35 cellular contexts compared by ENCODE assay signal in the genomic region with DNA sequence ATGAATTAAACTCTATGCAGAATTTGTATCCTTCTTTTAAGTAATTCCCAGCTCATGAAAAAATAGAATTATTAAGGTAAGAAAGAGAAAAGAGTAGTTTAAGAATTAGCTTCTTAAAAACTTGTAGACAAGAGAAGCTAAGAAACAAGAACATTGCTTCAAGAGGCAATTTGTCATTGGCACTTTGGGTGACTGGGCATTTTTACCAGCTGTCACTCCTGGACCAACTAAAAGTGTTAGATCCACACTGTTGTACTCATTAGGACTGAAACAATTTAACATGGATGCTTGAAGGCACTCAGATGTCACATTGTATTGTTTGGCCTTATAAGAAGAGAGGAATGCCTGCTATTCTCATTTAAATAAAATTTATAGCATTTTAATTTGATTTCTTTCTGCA. TPM values are rescaled to one million over a fixed set of nuclear protein-coding genes. Genes with fewer than 3 reads are reported as not detected.
"Had no signal": no experiment of that assay in that cellular context is flagged by ENCODE, and none has a peak within 500 bp of the region (broad histone marks: within the 10 kb centered on the region; RNA-seq: fewer than 3 reads in every experiment).

No MANE protein-coding gene starts in this region.

- H3K4me1 Mint-ChIP-seq: activated CD4-positive, alpha-beta T cell treated with anti-CD3 and anti-CD28 coated beads for 36 hours; activated CD4-positive, alpha-beta T cell treated with anti-CD3 and anti-CD28 coated beads, Interleukin-2, amount 10 ng/mL, durations not matched to agents 24 days and 14 days; activated CD8-positive, alpha-beta memory T cell treated with anti-CD3 and anti-CD28 coated beads, Interleukin-2, amount 10 ng/mL, durations not matched to agents 7 days and 5 days; activated naive CD4-positive, alpha-beta T cell treated with anti-CD3 and anti-CD28 coated beads, Interleukin-2, amount 50 U/mL, for 24 hours; activated naive CD8-positive, alpha-beta T cell treated with anti-CD3 and anti-CD28 coated beads for 36 hours; activated naive CD8-positive, alpha-beta T cell treated with anti-CD3 and anti-CD28 coated beads, Interleukin-2, amount 50 U/mL, for 24 hours had no signal

- H3K9me3 Mint-ChIP-seq: activated CD4-positive, alpha-beta memory T cell treated with anti-CD3 and anti-CD28 coated beads for 36 hours; activated CD4-positive, alpha-beta T cell treated with anti-CD3 and anti-CD28 coated beads, Interleukin-2, amount 10 ng/mL, durations not matched to agents 24 days and 14 days; activated naive CD4-positive, alpha-beta T cell treated with anti-CD3 and anti-CD28 coated beads for 36 hours; activated naive CD4-positive, alpha-beta T cell treated with anti-CD3 and anti-CD28 coated beads, Interleukin-2, amount 50 U/mL, for 24 hours; activated naive CD8-positive, alpha-beta T cell treated with anti-CD3 and anti-CD28 coated beads for 36 hours; activated naive CD8-positive, alpha-beta T cell treated with anti-CD3 and anti-CD28 coated beads, Interleukin-2, amount 50 U/mL, for 24 hours; activated T-helper 1 cell treated with anti-CD3 and anti-CD28 coated beads, Interleukin-12 subunit alpha, Interleukin-12 subunit beta, Interleukin-2, Interleukin-4 antibody, amounts not matched to agents 30 ng/mL and 10 ng/mL and 1 ng/mL, durations not matched to agents 14 hours and 24 hours and 36 hours; activated T-helper 2 cell treated with anti-CD3 and anti-CD28 coated beads, Interferon-gamma antibody, Interleukin-2, Interleukin-4, amounts not matched to agents 10 μg/mL and 5 μg/mL and 100 μg/mL, durations not matched to agents 14 hours and 24 hours and 36 hours; brain; T-helper 2 cell treated with Interferon-gamma antibody and Interleukin-4, amounts not matched to agents 5 μg/mL and 100 μg/mL, for 36 hours had no signal

- ATAC-seq: activated CD4-positive, alpha-beta T cell treated with anti-CD3 and anti-CD28 coated beads for 36 hours; activated CD8-positive, alpha-beta memory T cell treated with anti-CD3 and anti-CD28 coated beads, Interleukin-2, amount 10 ng/mL, durations not matched to agents 7 days and 5 days; activated CD8-positive, alpha-beta T cell treated with anti-CD3 and anti-CD28 coated beads, Interleukin-2, amount 10 ng/mL, durations not matched to agents 7 days and 5 days; activated naive CD8-positive, alpha-beta T cell treated with anti-CD3 and anti-CD28 coated beads, Interleukin-2, amount 50 U/mL, for 24 hours; esophagus mucosa; T-helper 17 cell had no signal

- FAIRE-seq: endometrium had no signal

- H3K4me3 ChIP-seq: adrenal gland, breast epithelium, cardiac muscle cell, colonic mucosa, gastrocnemius medialis had no signal

- H3K9me3 ChIP-seq: adrenal gland, breast epithelium, colonic mucosa, gastrocnemius medialis had no signal

- H3K4me3 Mint-ChIP-seq: activated CD4-positive, alpha-beta memory T cell treated with anti-CD3 and anti-CD28 coated beads for 36 hours; activated CD4-positive, alpha-beta T cell treated with anti-CD3 and anti-CD28 coated beads for 36 hours; activated CD4-positive, alpha-beta T cell treated with anti-CD3 and anti-CD28 coated beads, Interleukin-2, amount 10 ng/mL, durations not matched to agents 24 days and 14 days; activated CD8-positive, alpha-beta memory T cell treated with anti-CD3 and anti-CD28 coated beads, Interleukin-2, amount 10 ng/mL, durations not matched to agents 7 days and 5 days; activated CD8-positive, alpha-beta T cell treated with anti-CD3 and anti-CD28 coated beads, Interleukin-2, amount 10 ng/mL, durations not matched to agents 7 days and 5 days; activated naive CD4-positive, alpha-beta T cell treated with anti-CD3 and anti-CD28 coated beads for 36 hours; activated naive CD4-positive, alpha-beta T cell treated with anti-CD3 and anti-CD28 coated beads, Interleukin-2, amount 50 U/mL, for 24 hours; activated naive CD8-positive, alpha-beta T cell treated with anti-CD3 and anti-CD28 coated beads for 36 hours; activated naive CD8-positive, alpha-beta T cell treated with anti-CD3 and anti-CD28 coated beads, Interleukin-2, amount 50 U/mL, for 24 hours; activated T-helper 1 cell treated with anti-CD3 and anti-CD28 coated beads, Interleukin-12 subunit alpha, Interleukin-12 subunit beta, Interleukin-2, Interleukin-4 antibody, amounts not matched to agents 30 ng/mL and 10 ng/mL and 1 ng/mL, durations not matched to agents 14 hours and 24 hours and 36 hours; brain; T-helper 17 cell; T-helper 2 cell treated with Interferon-gamma antibody and Interleukin-4, amounts not matched to agents 5 μg/mL and 100 μg/mL, for 36 hours had no signal

- H3K36me3 Mint-ChIP-seq: activated CD4-positive, alpha-beta memory T cell treated with anti-CD3 and anti-CD28 coated beads for 36 hours; activated CD8-positive, alpha-beta memory T cell treated with anti-CD3 and anti-CD28 coated beads, Interleukin-2, amount 10 ng/mL, durations not matched to agents 7 days and 5 days; activated naive CD4-positive, alpha-beta T cell treated with anti-CD3 and anti-CD28 coated beads, Interleukin-2, amount 50 U/mL, for 24 hours; activated naive CD8-positive, alpha-beta T cell treated with anti-CD3 and anti-CD28 coated beads for 36 hours; brain had no signal

- DNase-seq: activated CD4-positive, alpha-beta memory T cell treated with anti-CD3 and anti-CD28 coated beads for 36 hours; activated CD4-positive, alpha-beta T cell treated with anti-CD3 and anti-CD28 coated beads for 36 hours; activated CD4-positive, alpha-beta T cell treated with anti-CD3 and anti-CD28 coated beads, Interleukin-2, amount 10 ng/mL, durations not matched to agents 24 days and 14 days; activated CD4-positive, CD25-positive, alpha-beta regulatory T cell; activated CD4-positive, CD25-positive, alpha-beta regulatory T cell treated with anti-CD3 and anti-CD28 coated beads, Interleukin-2, amount 50 U/mL, for 72 hours; activated CD8-positive, alpha-beta memory T cell treated with anti-CD3 and anti-CD28 coated beads, Interleukin-2, amount 10 ng/mL, durations not matched to agents 7 days and 5 days; activated CD8-positive, alpha-beta memory T cell treated with anti-CD3 and anti-CD28 coated beads, Interleukin-2, amount 50 U/mL, for 4 hours; activated CD8-positive, alpha-beta T cell treated with anti-CD3 and anti-CD28 coated beads, Interleukin-2, amount 10 ng/mL, durations not matched to agents 7 days and 5 days; activated effector memory CD4-positive, alpha-beta T cell treated with anti-CD3 and anti-CD28 coated beads, Interleukin-2, amount 50 U/mL, for 16 hours; activated naive CD4-positive, alpha-beta T cell treated with anti-CD3 and anti-CD28 coated beads for 36 hours; activated naive CD8-positive, alpha-beta T cell treated with anti-CD3 and anti-CD28 coated beads for 36 hours; activated naive CD8-positive, alpha-beta T cell treated with anti-CD3 and anti-CD28 coated beads, Interleukin-2, amount 50 U/mL, for 24 hours; activated T-cell treated with anti-CD3 and anti-CD28 coated beads, Interleukin-2, amount 50 U/mL, for 1 hour; activated T-cell treated with anti-CD3 and anti-CD28 coated beads, Interleukin-2, amount 50 U/mL, for 48 hours; adrenal gland; amygdala; aorta; central memory CD4-positive, alpha-beta T cell; cerebellar nuclear complex; colonic mucosa; effector CD8-positive, alpha-beta T cell; foreskin fibroblast; gastrocnemius medialis; T-helper 1 cell; T-helper 17 cell had no signal

- H3K36me3 ChIP-seq: adrenal gland, breast epithelium, cardiac muscle cell, colonic mucosa, gastrocnemius medialis had no signal

- H3K27ac Mint-ChIP-seq: activated CD4-positive, alpha-beta memory T cell treated with anti-CD3 and anti-CD28 coated beads for 36 hours; activated CD4-positive, alpha-beta T cell treated with anti-CD3 and anti-CD28 coated beads for 36 hours; activated CD4-positive, alpha-beta T cell treated with anti-CD3 and anti-CD28 coated beads, Interleukin-2, amount 10 ng/mL, durations not matched to agents 24 days and 14 days; activated CD8-positive, alpha-beta memory T cell treated with anti-CD3 and anti-CD28 coated beads, Interleukin-2, amount 10 ng/mL, durations not matched to agents 7 days and 5 days; activated CD8-positive, alpha-beta T cell treated with anti-CD3 and anti-CD28 coated beads, Interleukin-2, amount 10 ng/mL, durations not matched to agents 7 days and 5 days; activated naive CD4-positive, alpha-beta T cell treated with anti-CD3 and anti-CD28 coated beads for 36 hours; activated naive CD4-positive, alpha-beta T cell treated with anti-CD3 and anti-CD28 coated beads, Interleukin-2, amount 50 U/mL, for 24 hours; activated naive CD8-positive, alpha-beta T cell treated with anti-CD3 and anti-CD28 coated beads for 36 hours; activated naive CD8-positive, alpha-beta T cell treated with anti-CD3 and anti-CD28 coated beads, Interleukin-2, amount 50 U/mL, for 24 hours; activated T-helper 1 cell treated with anti-CD3 and anti-CD28 coated beads, Interleukin-12 subunit alpha, Interleukin-12 subunit beta, Interleukin-2, Interleukin-4 antibody, amounts not matched to agents 30 ng/mL and 10 ng/mL and 1 ng/mL, durations not matched to agents 14 hours and 24 hours and 36 hours; activated T-helper 2 cell treated with anti-CD3 and anti-CD28 coated beads, Interferon-gamma antibody, Interleukin-2, Interleukin-4, amounts not matched to agents 10 μg/mL and 5 μg/mL and 100 μg/mL, durations not matched to agents 14 hours and 24 hours and 36 hours; brain; T-helper 17 cell; T-helper 2 cell treated with Interferon-gamma antibody and Interleukin-4, amounts not matched to agents 5 μg/mL and 100 μg/mL, for 36 hours had no signal

- H3K27ac ChIP-seq: adrenal gland, breast epithelium, cardiac muscle cell, colonic mucosa, gastrocnemius medialis had no signal

- H3K4me1 ChIP-seq: breast epithelium, colonic mucosa had no signal

- H3K27me3 ChIP-seq: breast epithelium, cardiac muscle cell, colonic mucosa had no signal

RNA-seq across cellular contexts. Expression of gene COL25A1, which starts 7.4 kb away (rescaled TPM):
- total RNA-seq: activated CD4-positive, alpha-beta memory T cell treated with anti-CD3 and anti-CD28 coated beads for 36 hours; activated CD4-positive, alpha-beta T cell treated with anti-CD3 and anti-CD28 coated beads for 36 hours; activated CD4-positive, alpha-beta T cell treated with anti-CD3 and anti-CD28 coated beads, Interleukin-2, amount 10 ng/mL, durations not matched to agents 24 days and 14 days; activated CD8-positive, alpha-beta memory T cell treated with anti-CD3 and anti-CD28 coated beads for 36 hours; activated CD8-positive, alpha-beta memory T cell treated with anti-CD3 and anti-CD28 coated beads, Interleukin-2, amount 10 ng/mL, durations not matched to agents 7 days and 5 days; activated CD8-positive, alpha-beta T cell treated with anti-CD3 and anti-CD28 coated beads, Interleukin-2, amount 10 ng/mL, durations not matched to agents 7 days and 5 days; activated naive CD4-positive, alpha-beta T cell treated with anti-CD3 and anti-CD28 coated beads for 36 hours; activated T-helper 1 cell treated with anti-CD3 and anti-CD28 coated beads, Interleukin-12 subunit alpha, Interleukin-12 subunit beta, Interleukin-2, Interleukin-4 antibody, amounts not matched to agents 30 ng/mL and 10 ng/mL and 1 ng/mL, durations not matched to agents 14 hours and 24 hours and 36 hours; activated T-helper 2 cell treated with anti-CD3 and anti-CD28 coated beads, Interferon-gamma antibody, Interleukin-2, Interleukin-4, amounts not matched to agents 10 μg/mL and 5 μg/mL and 100 μg/mL, durations not matched to agents 14 hours and 24 hours and 36 hours had no signal
